In genomic region chr3:129473766-129474152, GRCh38 we compare ENCODE assay signal across 1 cellular context.
TF ChIP-seq lines count a peak whose summit lies in the region.

No MANE protein-coding gene starts in this region.

TF ChIP-seq in HepG2, 621 proteins besides CTCF, POLR2A, EP300 and RAD21:
- TF ChIP-seq NR2F2 (IDR thresholded peaks at IDR 0.05; ENCODE audit: borderline replicate concordance, low read depth), result no peak
- TF ChIP-seq FOXA1 (IDR thresholded peaks at IDR 0.05), result no peak
- TF ChIP-seq FOXA1 (CRISPR knock-in tag; IDR thresholded peaks at IDR 0.05), result no peak
- no peak for TF ChIP-seq MAFK (conservative IDR thresholded peaks at IDR 0.05 in 1 of 2, IDR thresholded peaks at IDR 0.05 in 1 of 2; ENCODE audit: low read length in 2 of 2)
- no peak for TF ChIP-seq ZNF331 (CRISPR knock-in tag; IDR thresholded peaks at IDR 0.05)
- TF ChIP-seq CHCHD3 (CRISPR knock-in tag; IDR thresholded peaks at IDR 0.05), result no peak
- TF ChIP-seq POGK (CRISPR knock-in tag; conservative IDR thresholded peaks at IDR 0.05), result no peak
- TF ChIP-seq HHEX (CRISPR knock-in tag; IDR thresholded peaks at IDR 0.05), result no peak
- no peak for TF ChIP-seq SRSF4 (IDR thresholded peaks at IDR 0.05; ENCODE audit: low read depth, low read length, poor library complexity, severe bottlenecking)
- TF ChIP-seq IKZF5 (CRISPR knock-in tag; IDR thresholded peaks at IDR 0.05), result no peak
- no peak for TF ChIP-seq ONECUT2 (CRISPR knock-in tag; IDR thresholded peaks at IDR 0.05)
- TF ChIP-seq ZNF891 (CRISPR knock-in tag; IDR thresholded peaks at IDR 0.05), result no peak
- no peak for TF ChIP-seq ZFP82 (CRISPR knock-in tag; IDR thresholded peaks at IDR 0.05; ENCODE audit: borderline replicate concordance)
- no peak for TF ChIP-seq ZNF20 (CRISPR knock-in tag; IDR thresholded peaks at IDR 0.05)
- no peak for TF ChIP-seq ZNF367 (CRISPR knock-in tag; IDR thresholded peaks at IDR 0.05; ENCODE audit: borderline replicate concordance)
- no peak for TF ChIP-seq DPF2 (CRISPR knock-in tag; IDR thresholded peaks at IDR 0.05; ENCODE audit: borderline replicate concordance, low read depth)
- TF ChIP-seq PRMT3 (CRISPR knock-in tag; IDR thresholded peaks at IDR 0.05; ENCODE audit: borderline replicate concordance, low read depth), result no peak
